Comparison of ENCODE assay signal across 8 cellular contexts in the genomic region with DNA sequence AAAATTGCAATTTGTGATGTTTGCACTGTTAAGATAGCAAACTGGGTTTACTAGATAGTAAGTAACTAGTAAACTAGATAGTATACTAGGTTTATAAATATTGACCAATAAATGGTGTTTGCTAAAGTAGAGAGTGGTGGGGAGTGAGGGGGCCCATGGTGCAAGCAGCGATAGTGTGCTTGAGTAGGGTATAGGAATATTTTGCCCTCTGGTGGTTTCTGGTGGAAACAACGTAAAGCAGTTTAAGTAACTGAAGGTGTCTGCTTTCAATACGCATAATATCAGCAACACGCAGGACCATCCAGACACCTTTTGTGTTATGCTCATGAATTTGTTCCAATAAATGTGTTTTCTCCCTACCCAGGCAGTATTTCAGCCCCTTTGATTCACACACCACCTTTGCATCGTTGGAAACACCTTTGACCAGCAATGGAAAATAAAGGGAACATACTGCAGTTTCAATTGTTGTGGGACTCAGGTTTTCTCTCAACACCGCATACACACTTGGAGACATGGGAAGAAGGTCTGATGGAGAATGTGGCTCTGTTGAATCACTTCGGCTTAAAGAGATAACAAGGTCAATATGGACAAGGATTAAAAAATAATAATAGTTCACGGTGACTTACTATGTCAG. TPM values are rescaled to one million over a fixed set of nuclear protein-coding genes. Genes with fewer than 3 reads are reported as not detected.
DNase-seq lines count a peak whose midpoint lies in the region; ATAC-seq and TF ChIP-seq lines count a peak whose summit lies in the region.

No MANE protein-coding gene starts in this region.

- H3K9me3 ChIP-seq in OCI-LY3 (ENCODE audit: insufficient read depth, low read length) (no peaks in the 10 kb centered on the region), liver (ENCODE audit: control insufficient read depth in 4 of 4, low read length in 3 of 4) (no peaks in the 10 kb centered on the region), uterus (no peaks in the 10 kb centered on the region)

- H3K27me3 ChIP-seq in OCI-LY3 (ENCODE audit: low read depth, low read length) (peaks cover 12% of the 10 kb centered on the region; the same call in 1 of the 2 replicates), brain microvascular endothelial cell (replicated peaks) (no peaks in the 10 kb centered on the region), liver (ENCODE audit: control insufficient read depth in 4 of 4, insufficient read depth in 4 of 4, low read length in 3 of 4) (no peaks in the 10 kb centered on the region), uterus (no peaks in the 10 kb centered on the region)

- H3K79me2 ChIP-seq in OCI-LY3 (ENCODE audit: low read length): no peaks in the 10 kb centered on the region

- H3K4me1 ChIP-seq in OCI-LY3 (ENCODE audit: low read length): peaks cover 19% of the 10 kb centered on the region
- peaks cover 0 to 13% (median 4%) of the 10 kb centered on the region in 4 donors for H3K4me1 ChIP-seq in liver (ENCODE audit: control insufficient read depth in 4 of 4, insufficient read depth in 4 of 4, low read length in 3 of 4)
- no peaks in the 10 kb centered on the region for H3K4me1 ChIP-seq in uterus

- peak; percentile 80 for TF ChIP-seq CTCF in OCI-LY3 (IDR thresholded peaks at IDR 0.05; ENCODE audit: low read depth, low read length)
- TF ChIP-seq CTCF in brain microvascular endothelial cell (IDR thresholded peaks at IDR 0.05; ENCODE audit: low read depth, low read length, missing control alignments): peak; percentile 74
- peak; percentile 60 for TF ChIP-seq CTCF in liver (IDR thresholded peaks at IDR 0.05; ENCODE audit: low read depth, low read length, missing input control)
- peak; percentile 40 to 52 (median 47) for TF ChIP-seq CTCF in uterus (IDR thresholded peaks at IDR 0.05)

- peaks cover 43% of the 10 kb centered on the region for H3K36me3 Mint-ChIP-seq in activated T-cell treated with anti-CD3 and anti-CD28 coated beads, Interleukin-2, amount 50 U/mL, for 4 hours (ENCODE audit: insufficient read depth)

- no peaks in the 10 kb centered on the region for H3K27me3 Mint-ChIP-seq in activated T-cell treated with anti-CD3 and anti-CD28 coated beads, Interleukin-2, amount 50 U/mL, for 4 hours (ENCODE audit: low read depth)

- no peaks in the 10 kb centered on the region for H4K20me1 ChIP-seq in OCI-LY3 (ENCODE audit: insufficient read depth, low read length)

- H3K9ac ChIP-seq in OCI-LY3 (ENCODE audit: low read length): no peak overlapping the region
- H3K9ac ChIP-seq in liver (ENCODE audit: low read depth in 1 of 2, low read length in 2 of 2): no peak overlapping the region

- peak; percentile 75 to 85 for TF ChIP-seq RAD21 in liver (IDR thresholded peaks at IDR 0.05)

- H3K4me3 Mint-ChIP-seq in activated T-cell treated with anti-CD3 and anti-CD28 coated beads, Interleukin-2, amount 50 U/mL, for 4 hours: no peak overlapping the region

- intact Hi-C loops in uterus (cut with DNase I; ENCODE audit: low total_unique reads): no loop called here

- WGBS in liver: 33% methylated on average over 8 of the region's 8 CpGs

- peak overlapping the region; percentile 95 for H2AFZ ChIP-seq in OCI-LY3 (ENCODE audit: low read depth, low read length)

- no peak overlapping the region for H3K27ac ChIP-seq in OCI-LY3 (ENCODE audit: low read length)
- H3K27ac ChIP-seq in brain microvascular endothelial cell: no peak overlapping the region
- no peak overlapping the region for H3K27ac ChIP-seq in liver (ENCODE audit: low read depth in 1 of 2, low read length in 2 of 2)
- no peak overlapping the region for H3K27ac ChIP-seq in uterus

- peaks cover 3% of the 10 kb centered on the region for H3K9me3 Mint-ChIP-seq in activated T-cell treated with anti-CD3 and anti-CD28 coated beads, Interleukin-2, amount 50 U/mL, for 4 hours

- H3K36me3 ChIP-seq in OCI-LY3 (replicated peaks; ENCODE audit: low read depth, low read length) (no peaks in the 10 kb centered on the region), brain microvascular endothelial cell (replicated peaks) (no peaks in the 10 kb centered on the region), liver (ENCODE audit: control insufficient read depth in 4 of 4, insufficient read depth in 3 of 4, low read depth in 1 of 4, low read length in 3 of 4) (peaks cover 0 to 5% (median 0%) of the 10 kb centered on the region in 4 donors), uterus (no peaks in the 10 kb centered on the region)

- peak overlapping the region; percentile 87 for H3K4me2 ChIP-seq in OCI-LY3 (ENCODE audit: low read length)

- ATAC-seq in activated T-cell treated with anti-CD3 and anti-CD28 coated beads, Interleukin-2, amount 50 U/mL, for 4 hours: peak; percentile 73 to 87
- peak; percentile 94 for ATAC-seq in GM21447 (IDR thresholded peaks at IDR 0.05; ENCODE audit: unreplicated experiment)
- peak; percentile 95 for ATAC-seq in HG03571 (IDR thresholded peaks at IDR 0.05; ENCODE audit: unreplicated experiment)

- H3K4me3 ChIP-seq in OCI-LY3 (ENCODE audit: low read length) (peak overlapping the region; percentile 68), brain microvascular endothelial cell (ENCODE audit: low read depth, low read length) (no peak overlapping the region), liver (ENCODE audit: low read depth in 1 of 3, low read length in 3 of 3) (no peak overlapping the region), uterus (no peak overlapping the region)

- DNase-seq in activated T-cell treated with anti-CD3 and anti-CD28 coated beads, Interleukin-2, amount 50 U/mL, for 4 hours: no peak
- DNase-seq in activated T-cell treated with anti-CD3 and anti-CD28 coated beads, Interleukin-2, amount 50 U/mL, for 48 hours: no peak
- DNase-seq in brain microvascular endothelial cell (peak; percentile 34), uterus (peak in 1 of 2 donors; percentile 34)

- no peak for TF ChIP-seq POLR2A in uterus (IDR thresholded peaks at IDR 0.05)

- peaks cover 42% of the 10 kb centered on the region for H3K4me1 Mint-ChIP-seq in activated T-cell treated with anti-CD3 and anti-CD28 coated beads, Interleukin-2, amount 50 U/mL, for 4 hours (ENCODE audit: low read depth)

- in situ Hi-C loops in brain microvascular endothelial cell (cut with HindIII; ENCODE audit: low pct_ligation_motif_present, low sequenced_read_pairs): no loop called here

TF ChIP-seq in liver, 16 proteins besides CTCF, POLR2A, EP300 and RAD21:
- TF ChIP-seq, protein P1, sequence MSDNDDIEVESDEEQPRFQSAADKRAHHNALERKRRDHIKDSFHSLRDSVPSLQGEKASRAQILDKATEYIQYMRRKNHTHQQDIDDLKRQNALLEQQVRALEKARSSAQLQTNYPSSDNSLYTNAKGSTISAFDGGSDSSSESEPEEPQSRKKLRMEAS (IDR thresholded peaks at IDR 0.05): no peak
- no peak for TF ChIP-seq YY1 (IDR thresholded peaks at IDR 0.05)
- no peak for TF ChIP-seq EGR1 (IDR thresholded peaks at IDR 0.05; ENCODE audit: low read depth in 2 of 2)
- no peak for TF ChIP-seq TAF1 (conservative IDR thresholded peaks at IDR 0.05)
- TF ChIP-seq, protein P2, sequence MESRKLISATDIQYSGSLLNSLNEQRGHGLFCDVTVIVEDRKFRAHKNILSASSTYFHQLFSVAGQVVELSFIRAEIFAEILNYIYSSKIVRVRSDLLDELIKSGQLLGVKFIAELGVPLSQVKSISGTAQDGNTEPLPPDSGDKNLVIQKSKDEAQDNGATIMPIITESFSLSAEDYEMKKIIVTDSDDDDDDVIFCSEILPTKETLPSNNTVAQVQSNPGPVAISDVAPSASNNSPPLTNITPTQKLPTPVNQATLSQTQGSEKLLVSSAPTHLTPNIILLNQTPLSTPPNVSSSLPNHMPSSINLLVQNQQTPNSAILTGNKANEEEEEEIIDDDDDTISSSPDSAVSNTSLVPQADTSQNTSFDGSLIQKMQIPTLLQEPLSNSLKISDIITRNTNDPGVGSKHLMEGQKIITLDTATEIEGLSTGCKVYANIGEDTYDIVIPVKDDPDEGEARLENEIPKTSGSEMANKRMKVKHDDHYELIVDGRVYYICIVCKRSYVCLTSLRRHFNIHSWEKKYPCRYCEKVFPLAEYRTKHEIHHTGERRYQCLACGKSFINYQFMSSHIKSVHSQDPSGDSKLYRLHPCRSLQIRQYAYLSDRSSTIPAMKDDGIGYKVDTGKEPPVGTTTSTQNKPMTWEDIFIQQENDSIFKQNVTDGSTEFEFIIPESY (IDR thresholded peaks at IDR 0.05): no peak
- TF ChIP-seq HNF4A (conservative IDR thresholded peaks at IDR 0.05): no peak
- no peak for TF ChIP-seq NR2F2 (IDR thresholded peaks at IDR 0.05)
- no peak for TF ChIP-seq FOXA2 (IDR thresholded peaks at IDR 0.05)
- TF ChIP-seq, protein P3, sequence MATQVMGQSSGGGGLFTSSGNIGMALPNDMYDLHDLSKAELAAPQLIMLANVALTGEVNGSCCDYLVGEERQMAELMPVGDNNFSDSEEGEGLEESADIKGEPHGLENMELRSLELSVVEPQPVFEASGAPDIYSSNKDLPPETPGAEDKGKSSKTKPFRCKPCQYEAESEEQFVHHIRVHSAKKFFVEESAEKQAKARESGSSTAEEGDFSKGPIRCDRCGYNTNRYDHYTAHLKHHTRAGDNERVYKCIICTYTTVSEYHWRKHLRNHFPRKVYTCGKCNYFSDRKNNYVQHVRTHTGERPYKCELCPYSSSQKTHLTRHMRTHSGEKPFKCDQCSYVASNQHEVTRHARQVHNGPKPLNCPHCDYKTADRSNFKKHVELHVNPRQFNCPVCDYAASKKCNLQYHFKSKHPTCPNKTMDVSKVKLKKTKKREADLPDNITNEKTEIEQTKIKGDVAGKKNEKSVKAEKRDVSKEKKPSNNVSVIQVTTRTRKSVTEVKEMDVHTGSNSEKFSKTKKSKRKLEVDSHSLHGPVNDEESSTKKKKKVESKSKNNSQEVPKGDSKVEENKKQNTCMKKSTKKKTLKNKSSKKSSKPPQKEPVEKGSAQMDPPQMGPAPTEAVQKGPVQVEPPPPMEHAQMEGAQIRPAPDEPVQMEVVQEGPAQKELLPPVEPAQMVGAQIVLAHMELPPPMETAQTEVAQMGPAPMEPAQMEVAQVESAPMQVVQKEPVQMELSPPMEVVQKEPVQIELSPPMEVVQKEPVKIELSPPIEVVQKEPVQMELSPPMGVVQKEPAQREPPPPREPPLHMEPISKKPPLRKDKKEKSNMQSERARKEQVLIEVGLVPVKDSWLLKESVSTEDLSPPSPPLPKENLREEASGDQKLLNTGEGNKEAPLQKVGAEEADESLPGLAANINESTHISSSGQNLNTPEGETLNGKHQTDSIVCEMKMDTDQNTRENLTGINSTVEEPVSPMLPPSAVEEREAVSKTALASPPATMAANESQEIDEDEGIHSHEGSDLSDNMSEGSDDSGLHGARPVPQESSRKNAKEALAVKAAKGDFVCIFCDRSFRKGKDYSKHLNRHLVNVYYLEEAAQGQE (IDR thresholded peaks at IDR 0.05): no peak
- no peak for TF ChIP-seq RXRA (IDR thresholded peaks at IDR 0.05)

RNA-seq across cellular contexts. Expression of gene STAT1, which starts 16.7 kb away (rescaled TPM):
- total RNA-seq in activated T-cell treated with anti-CD3 and anti-CD28 coated beads, Interleukin-2, amount 50 U/mL, for 4 hours: 100 to 1,000 TPM; 222 to 278 (median 268) TPM
- 10 to 100 TPM; 50.4 to 78.7 TPM for total RNA-seq in liver
- polyA plus RNA-seq in liver: 10 to 100 TPM; 26.2 to 40.9 TPM
- 10 to 100 TPM; 20.7 to 83.0 (median 56.1) TPM for total RNA-seq in uterus
